ENCODE assay signal across 28 cellular contexts in the genomic region with DNA sequence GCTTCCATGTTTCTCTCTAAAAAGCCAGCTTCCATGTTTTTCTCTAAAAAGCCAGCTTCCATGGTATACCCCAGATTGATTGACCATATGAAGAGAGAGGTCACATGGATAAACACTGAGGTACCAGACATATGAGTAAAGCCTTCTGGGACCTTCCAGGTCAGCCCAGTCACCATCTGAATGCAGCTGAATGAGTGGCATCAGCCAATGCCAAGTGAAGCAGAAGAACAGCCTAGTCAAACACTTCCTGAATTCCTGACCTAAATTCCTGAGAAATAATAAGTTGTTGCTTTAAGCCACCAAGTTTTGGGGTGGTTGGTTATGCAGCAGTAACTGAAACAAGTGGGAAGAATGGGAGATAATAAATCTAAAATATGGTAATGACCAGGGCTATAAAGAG. TPM values are rescaled to one million over a fixed set of nuclear protein-coding genes. Genes with fewer than 3 reads are reported as not detected.
DNase-seq lines count a peak whose midpoint lies in the region; ATAC-seq and TF ChIP-seq lines count a peak whose summit lies in the region.
"Had no signal": no experiment of that assay in that cellular context is flagged by ENCODE, and none has a peak within 500 bp of the region (broad histone marks: within the 10 kb centered on the region; RNA-seq: fewer than 3 reads in every experiment).

No MANE protein-coding gene starts in this region.

- H3K9me3 ChIP-seq in GM23248 (ENCODE audit: low read depth) (no peaks in the 10 kb centered on the region), PC-9 (ENCODE audit: insufficient read depth, low read depth) (no peaks in the 10 kb centered on the region)
- H3K9me3 ChIP-seq: breast epithelium, left lung, right atrium auricular region, SJCRH30 had no signal

- no peaks in the 10 kb centered on the region for H3K9me3 Mint-ChIP-seq in Calu3 (ENCODE audit: low read depth, unreplicated experiment)
- H3K9me3 Mint-ChIP-seq: activated naive CD4-positive, alpha-beta T cell treated with anti-CD3 and anti-CD28 coated beads, Interleukin-2, amount 10 ng/mL, durations not matched to agents 7 days and 5 days; activated T-helper 17 cell treated with anti-CD3 and anti-CD28 coated beads, Interleukin-2, amount 50 U/mL, for 72 hours; CD14-positive monocyte; neural progenitor cell; stimulated activated naive CD8-positive, alpha-beta T cell treated with anti-CD3 and anti-CD28 coated beads, Interleukin-15, amount 100 ng/mL, for 72 hours had no signal

- no peak overlapping the region for H3K4me3 Mint-ChIP-seq in Calu3 (ENCODE audit: low read depth, unreplicated experiment)
- H3K4me3 Mint-ChIP-seq: activated naive CD4-positive, alpha-beta T cell treated with anti-CD3 and anti-CD28 coated beads, Interleukin-2, amount 10 ng/mL, durations not matched to agents 7 days and 5 days; activated T-helper 17 cell treated with anti-CD3 and anti-CD28 coated beads, Interleukin-2, amount 50 U/mL, for 72 hours; neural progenitor cell; stimulated activated naive CD8-positive, alpha-beta T cell treated with anti-CD3 and anti-CD28 coated beads, Interleukin-15, amount 100 ng/mL, for 72 hours had no signal

- TF ChIP-seq CTCF in PC-9 (conservative IDR thresholded peaks at IDR 0.05) (no peak), Calu3 (IDR thresholded peaks at IDR 0.05; ENCODE audit: unreplicated experiment) (no peak)

- peaks cover 7% of the 10 kb centered on the region for H3K36me3 Mint-ChIP-seq in Calu3 (ENCODE audit: insufficient read depth, unreplicated experiment)
- H3K36me3 Mint-ChIP-seq: activated naive CD4-positive, alpha-beta T cell treated with anti-CD3 and anti-CD28 coated beads, Interleukin-2, amount 10 ng/mL, durations not matched to agents 7 days and 5 days; CD14-positive monocyte; neural progenitor cell had no signal

- H3K4me1 Mint-ChIP-seq in Calu3 (ENCODE audit: low read depth, unreplicated experiment) = peaks cover 6% of the 10 kb centered on the region

- intact Hi-C loops in PC-9 (cut with micrococcal nuclease; ENCODE audit: unreplicated experiment) (no loop called here), Calu3 (cut with micrococcal nuclease; ENCODE audit: unreplicated experiment) (no loop called here)

- DNase-seq in GM23248 (peak; percentile 52), PC-9 (peak in 1 of 2 experiments; percentile 67), fibroblast of peridontal ligament (ENCODE audit: extremely low read depth) (peak; percentile 45), Calu3 (no peak)
- DNase-seq in stimulated activated CD4-positive, alpha-beta T cell treated with anti-CD3 and anti-CD28 coated beads, Interleukin-4, amount 100 ng/mL, for 1 hour = no peak
- no peak for DNase-seq in stimulated activated CD4-positive, alpha-beta T cell treated with anti-CD3 and anti-CD28 coated beads, Interleukin-15, amount 100 ng/mL, for 24 hours
- DNase-seq: activated CD4-positive, alpha-beta T cell treated with anti-CD3 and anti-CD28 coated beads for 48 hours; activated naive CD4-positive, alpha-beta T cell treated with anti-CD3 and anti-CD28 coated beads, Interleukin-2, amount 10 ng/mL, durations not matched to agents 7 days and 5 days; amniotic stem cell; DMS79 treated with DMSO at 0.1 percent for 48 hours; effector CD4-positive, alpha-beta T cell; H7; Kasumi-1; left lung; mesenchymal stem cell; NCI-H2107; RPMI8226; SJCRH30; stimulated activated naive CD8-positive, alpha-beta T cell treated with anti-CD3 and anti-CD28 coated beads, Interleukin-15, amount 100 ng/mL, for 72 hours; T1000; WERI-Rb-1 had no signal

- H3K27me3 Mint-ChIP-seq in Calu3 (ENCODE audit: unreplicated experiment) = no peaks in the 10 kb centered on the region
- H3K27me3 Mint-ChIP-seq: stimulated activated naive CD8-positive, alpha-beta T cell treated with anti-CD3 and anti-CD28 coated beads, Interleukin-15, amount 100 ng/mL, for 72 hours had no signal

- H3K9me2 ChIP-seq in GM23248 (ENCODE audit: insufficient read depth) (no peaks in the 10 kb centered on the region), PC-9 (ENCODE audit: insufficient read depth) (no peaks in the 10 kb centered on the region)

- H3K79me2 ChIP-seq in GM23248 (ENCODE audit: insufficient read depth) (no peaks in the 10 kb centered on the region), PC-9 (ENCODE audit: low read depth) (no peaks in the 10 kb centered on the region)

- CTCF ChIA-PET in PC-9 (lab: Charles Lee) (no interaction called here), Calu3 (lab: Charles Lee) (no interaction called here)

- no peaks in the 10 kb centered on the region for H4K20me1 ChIP-seq in GM23248 (ENCODE audit: insufficient read depth)
- H4K20me1 ChIP-seq in PC-9 (ENCODE audit: insufficient read depth) = no peaks in the 10 kb centered on the region

- H3K27ac ChIP-seq in GM23248 = no peak overlapping the region
- H3K27ac ChIP-seq in PC-9 = no peak overlapping the region
- H3K27ac ChIP-seq: breast epithelium, left lung, neural progenitor cell, right atrium auricular region, SJCRH30, WERI-Rb-1 had no signal

- H3K4me2 ChIP-seq in GM23248 (ENCODE audit: unreplicated experiment) (no peak overlapping the region), PC-9 (peak overlapping the region; percentile 5; the same call in 1 of the 2 replicates)
- H3K4me2 ChIP-seq: neural progenitor cell, smooth muscle cell had no signal

- BruUV-seq in PC-9 (replicated peaks; lab: Mats Ljungman, UMichigan) = no TSS peak
- BruUV-seq in Calu3 (replicated peaks; lab: Mats Ljungman, UMichigan) = no TSS peak

- H3K4me1 ChIP-seq in GM23248 (ENCODE audit: insufficient read depth) (peaks cover 9% of the 10 kb centered on the region; the same call in 1 of the 2 replicates), PC-9 (replicated peaks; ENCODE audit: insufficient read depth) (peaks cover 13% of the 10 kb centered on the region)
- H3K4me1 ChIP-seq: breast epithelium, neural progenitor cell, right atrium auricular region, SJCRH30 had no signal

- H3K4me3 ChIP-seq in GM23248 (no peak overlapping the region), PC-9 (no peak overlapping the region)
- H3K4me3 ChIP-seq: breast epithelium, left lung, neural progenitor cell, right atrium auricular region, SJCRH30, smooth muscle cell had no signal

- in situ Hi-C loops in GM23248 (cut with MboI) = no loop called here

- H3F3A ChIP-seq in GM23248 (ENCODE audit: insufficient read depth) = peaks cover 6% of the 10 kb centered on the region; the same call in 1 of the 2 replicates
- no peaks in the 10 kb centered on the region for H3F3A ChIP-seq in PC-9 (ENCODE audit: insufficient read depth, low read depth)

- H3K36me3 ChIP-seq in GM23248 (ENCODE audit: low read depth) = no peaks in the 10 kb centered on the region
- H3K36me3 ChIP-seq in PC-9 (ENCODE audit: low read depth) = no peaks in the 10 kb centered on the region
- H3K36me3 ChIP-seq: breast epithelium, left lung, neural progenitor cell, right atrium auricular region, SJCRH30, WERI-Rb-1 had no signal

- H3K27me3 ChIP-seq in GM23248 (replicated peaks; ENCODE audit: insufficient read depth) = no peaks in the 10 kb centered on the region
- H3K27me3 ChIP-seq in PC-9 (ENCODE audit: insufficient read depth, low read depth) = no peaks in the 10 kb centered on the region
- H3K27me3 ChIP-seq: breast epithelium, neural progenitor cell, right atrium auricular region, SJCRH30 had no signal

- ATAC-seq in GM21576 (IDR thresholded peaks at IDR 0.05; ENCODE audit: unreplicated experiment) = no peak
- ATAC-seq: activated T-helper 17 cell treated with anti-CD3 and anti-CD28 coated beads, Interleukin-2, amount 50 U/mL, for 72 hours; left lung; stimulated activated naive CD8-positive, alpha-beta T cell treated with anti-CD3 and anti-CD28 coated beads, Interleukin-15, amount 100 ng/mL, for 72 hours had no signal

- H3K27ac Mint-ChIP-seq in Calu3 (ENCODE audit: unreplicated experiment) = no peak overlapping the region
- H3K27ac Mint-ChIP-seq: activated naive CD4-positive, alpha-beta T cell treated with anti-CD3 and anti-CD28 coated beads, Interleukin-2, amount 10 ng/mL, durations not matched to agents 7 days and 5 days; activated T-helper 17 cell treated with anti-CD3 and anti-CD28 coated beads, Interleukin-2, amount 50 U/mL, for 72 hours; neural progenitor cell; stimulated activated naive CD8-positive, alpha-beta T cell treated with anti-CD3 and anti-CD28 coated beads, Interleukin-15, amount 100 ng/mL, for 72 hours had no signal

- POLR2A ChIA-PET in PC-9 (lab: Charles Lee; ENCODE audit: unreplicated experiment) = no interaction called here

- H2AFZ ChIP-seq in GM23248 (peak overlapping the region; percentile 13), PC-9 (no peak overlapping the region; the same call in 1 of the 2 replicates)
- H2AFZ ChIP-seq: neural progenitor cell had no signal

- H3K9ac ChIP-seq in GM23248 = no peak overlapping the region
- H3K9ac ChIP-seq: neural progenitor cell had no signal

RNA-seq across cellular contexts. Expression of gene ALS2, which starts 5.7 kb away (rescaled TPM):
- 17.3 and 24.8 TPM in 2 replicates for total RNA-seq in GM23248 (2014; rRNA removed; shearing (Covaris generic))
- polyA plus RNA-seq in GM23248 (2016; fragmentation: Nextera tagmentation; extraction: Ambion mirVana) = 9.0 and 9.5 TPM in 2 replicates
- total RNA-seq in PC-9 (2021) = 27.2 and 27.6 TPM in 2 replicates
- total RNA-seq in Calu3 (2022) = 25.4 and 29.0 TPM in 2 replicates

RNA-seq across cellular contexts. Expression of gene CDK15, which starts 19.9 kb away (rescaled TPM):
- 1.3 and 3.2 TPM in 2 replicates for total RNA-seq in GM23248 (2014; rRNA removed; shearing (Covaris generic))
- polyA plus RNA-seq in GM23248 (2016; fragmentation: Nextera tagmentation; extraction: Ambion mirVana) = 0.88 and 1.7 TPM in 2 replicates
- total RNA-seq in PC-9 (2021) (not detected in 2 replicates), Calu3 (2022) (not detected in 2 replicates)
- total RNA-seq: activated T-helper 17 cell treated with anti-CD3 and anti-CD28 coated beads, Interleukin-2, amount 50 U/mL, for 72 hours; H7; right atrium auricular region had no signal
- polyA plus RNA-seq: CD14-positive monocyte had no signal

Comparison
In these comparisons a context has a peak if more than half of its experiments do, and no peak if none do; other contexts are left out.
1. DNase-seq: peak in GM23248 (single experiment) and fibroblast of peridontal ligament (single experiment); none in stimulated activated CD4-positive, alpha-beta T cell treated with anti-CD3 and anti-CD28 coated beads, Interleukin-4, amount 100 ng/mL, for 1 hour (single experiment), Calu3 (single experiment) and stimulated activated CD4-positive, alpha-beta T cell treated with anti-CD3 and anti-CD28 coated beads, Interleukin-15, amount 100 ng/mL, for 24 hours (single experiment).